In the genomic region with DNA sequence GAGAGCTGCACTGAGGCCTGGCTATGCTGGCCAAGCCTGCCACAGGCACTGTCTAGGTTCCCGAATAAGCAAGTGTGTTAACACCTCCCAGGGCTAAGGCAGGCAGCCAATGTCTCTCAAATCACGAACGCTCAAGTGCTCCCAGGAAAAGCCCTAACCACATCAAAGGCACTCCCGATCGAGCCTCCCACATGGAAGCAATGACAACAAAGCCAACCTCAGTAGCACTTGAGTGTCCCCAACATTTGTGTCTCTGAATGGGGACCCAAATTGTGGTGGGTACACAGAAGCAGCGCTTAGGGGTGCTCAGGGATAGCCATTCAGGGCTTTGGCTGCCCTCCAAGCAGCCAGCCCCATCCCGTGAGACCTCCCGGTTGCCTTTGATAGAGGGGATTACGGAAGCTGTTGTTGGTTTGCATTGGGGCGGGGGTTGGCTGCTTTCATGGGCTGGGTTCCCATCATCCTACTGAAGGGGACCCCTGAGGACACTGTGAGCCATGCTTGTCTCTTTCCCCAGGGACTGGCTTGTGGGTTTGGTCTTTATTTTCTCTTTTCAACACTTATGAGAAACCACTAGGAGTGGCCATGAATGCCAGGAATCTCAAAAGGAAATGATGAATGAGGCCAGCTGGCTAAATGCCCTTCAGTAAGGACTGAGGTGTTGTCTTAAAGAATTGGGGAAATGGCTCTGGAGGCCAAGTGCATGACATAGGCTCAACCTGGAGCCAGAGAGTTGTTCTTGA, we compare ENCODE assay signal across 10 cellular contexts.
DNase-seq lines count a peak whose midpoint lies in the region; ATAC-seq, FAIRE-seq and TF ChIP-seq lines count a peak whose summit lies in the region.
"Had no signal": no experiment of that assay in that cellular context is flagged by ENCODE, and none has a peak within 500 bp of the region (broad histone marks: within the 10 kb centered on the region; RNA-seq: fewer than 3 reads in every experiment).

No MANE protein-coding gene starts in this region.

- H3K27ac ChIP-seq in RWPE2 (ENCODE audit: poor library complexity, severe bottlenecking) = peak overlapping the region; percentile 99
- no peak overlapping the region for H3K27ac ChIP-seq in thoracic aorta
- H3K27ac ChIP-seq in small intestine (ENCODE audit: low read depth in 1 of 2, low read length in 1 of 2) = no peak overlapping the region

- 82 to 92% (median 86%) methylated on average over 10 of the region's 10 CpGs for WGBS in small intestine, 3 donors

- ATAC-seq in RWPE2 (ENCODE audit: low read depth) (peak; percentile 35), thoracic aorta (ENCODE audit: insufficient number of reproducible peaks, low FRiP score, low read depth) (peak; percentile 59), HG02938 (IDR thresholded peaks at IDR 0.05; ENCODE audit: unreplicated experiment) (no peak), HG02840 (IDR thresholded peaks at IDR 0.05; ENCODE audit: low FRiP score, unreplicated experiment) (no peak)

- TF ChIP-seq CTCF in HFF-Myc (IDR thresholded peaks at IDR 0.05; ENCODE audit: low read depth, low read length, missing control alignments) (no peak), RWPE2 (IDR thresholded peaks at IDR 0.05; ENCODE audit: poor library complexity, severe bottlenecking) (no peak), fibroblast of villous mesenchyme (IDR thresholded peaks at IDR 0.05; ENCODE audit: insufficient read depth, low read depth, low read length) (no peak), thoracic aorta (IDR thresholded peaks at IDR 0.05) (no peak)

- no peak overlapping the region for H3K4me3 ChIP-seq in HFF-Myc (replicated peaks; ENCODE audit: low read depth, low read length)
- no peak overlapping the region for H3K4me3 ChIP-seq in RWPE2 (ENCODE audit: severe bottlenecking)
- H3K4me3 ChIP-seq in fibroblast of villous mesenchyme (ENCODE audit: low read depth, low read length) = no peak overlapping the region
- H3K4me3 ChIP-seq in thoracic aorta = no peak overlapping the region
- H3K4me3 ChIP-seq in small intestine (ENCODE audit: low read depth in 1 of 2, low read length in 2 of 2) = no peak overlapping the region

- FAIRE-seq in small intestine (lab: Jason Lieb, UNC) = no peak
- FAIRE-seq: endometrium had no signal

- peak; percentile 46 for DNase-seq in HFF-Myc (ENCODE audit: extremely low read depth, low read depth)
- no peak for DNase-seq in RWPE2 (ENCODE audit: low spot score)
- peak; percentile 25 for DNase-seq in fibroblast of villous mesenchyme (ENCODE audit: low read depth)
- DNase-seq in thoracic aorta (ENCODE audit: low spot score) = no peak
- no peak for DNase-seq in small intestine
- DNase-seq: midbrain; stimulated activated CD4-positive, alpha-beta T cell treated with anti-CD3 and anti-CD28 coated beads, Interleukin-15, amount 100 ng/mL, for 24 hours had no signal

- H3K27me3 ChIP-seq in RWPE2 (ENCODE audit: insufficient read depth, poor library complexity, severe bottlenecking) = no peaks in the 10 kb centered on the region
- no peaks in the 10 kb centered on the region for H3K27me3 ChIP-seq in thoracic aorta (replicated peaks; ENCODE audit: insufficient read depth)
- H3K27me3 ChIP-seq in small intestine (ENCODE audit: control insufficient read depth in 2 of 2, insufficient read depth in 2 of 2, low read length in 2 of 2) = no peaks in the 10 kb centered on the region

- H3K36me3 ChIP-seq in RWPE2 (ENCODE audit: low read depth) (no peaks in the 10 kb centered on the region), thoracic aorta (no peaks in the 10 kb centered on the region), small intestine (ENCODE audit: control insufficient read depth in 2 of 2, insufficient read depth in 2 of 2, low read length in 2 of 2) (no peaks in the 10 kb centered on the region)

- H3K4me1 ChIP-seq in RWPE2 (ENCODE audit: insufficient read depth, poor library complexity, severe bottlenecking) (peaks cover 54% of the 10 kb centered on the region), thoracic aorta (ENCODE audit: control insufficient read depth in 1 of 2, low read depth in 2 of 2) (peaks cover 3 to 8% of the 10 kb centered on the region in 2 donors), small intestine (ENCODE audit: control insufficient read depth in 2 of 2, insufficient read depth in 1 of 2, low read depth in 1 of 2, low read length in 1 of 2) (no peaks in the 10 kb centered on the region)

- H3K9me3 ChIP-seq in RWPE2 (ENCODE audit: severe bottlenecking) (no peaks in the 10 kb centered on the region), thoracic aorta (no peaks in the 10 kb centered on the region), small intestine (ENCODE audit: control insufficient read depth, low read depth) (no peaks in the 10 kb centered on the region)

Comparison
In these comparisons a context has a peak if more than half of its experiments do, and no peak if none do; other contexts are left out.
1. DNase-seq: peak in HFF-Myc (single experiment) and fibroblast of villous mesenchyme (single experiment); none in RWPE2 (single experiment), thoracic aorta (single experiment) and small intestine (single experiment).
2. ATAC-seq: peak in RWPE2 (single experiment) and thoracic aorta (single experiment); none in HG02938 (single experiment) and HG02840 (single experiment).